ENCODE assay signal across 1 cellular context in genomic region chr3:188608401-188608800, GRCh38.
TF ChIP-seq lines count a peak whose summit lies in the region.

No MANE protein-coding gene starts in this region.

TF ChIP-seq in HEK293, 187 proteins besides CTCF, POLR2A, EP300 and RAD21:
- TF ChIP-seq ZNF280D (tag by site-specific recombination; IDR thresholded peaks at IDR 0.05) (peak; percentile 69; the same call in 1 of the 2 replicates), SETDB1 (IDR thresholded peaks at IDR 0.05; ENCODE audit: insufficient read length, low read length) (peak; percentile 40), ZBTB26 (tag by site-specific recombination; optimal IDR thresholded peaks at IDR 0.05) (no peak)
